ENCODE assay signal across 8 cellular contexts in the genomic region with DNA sequence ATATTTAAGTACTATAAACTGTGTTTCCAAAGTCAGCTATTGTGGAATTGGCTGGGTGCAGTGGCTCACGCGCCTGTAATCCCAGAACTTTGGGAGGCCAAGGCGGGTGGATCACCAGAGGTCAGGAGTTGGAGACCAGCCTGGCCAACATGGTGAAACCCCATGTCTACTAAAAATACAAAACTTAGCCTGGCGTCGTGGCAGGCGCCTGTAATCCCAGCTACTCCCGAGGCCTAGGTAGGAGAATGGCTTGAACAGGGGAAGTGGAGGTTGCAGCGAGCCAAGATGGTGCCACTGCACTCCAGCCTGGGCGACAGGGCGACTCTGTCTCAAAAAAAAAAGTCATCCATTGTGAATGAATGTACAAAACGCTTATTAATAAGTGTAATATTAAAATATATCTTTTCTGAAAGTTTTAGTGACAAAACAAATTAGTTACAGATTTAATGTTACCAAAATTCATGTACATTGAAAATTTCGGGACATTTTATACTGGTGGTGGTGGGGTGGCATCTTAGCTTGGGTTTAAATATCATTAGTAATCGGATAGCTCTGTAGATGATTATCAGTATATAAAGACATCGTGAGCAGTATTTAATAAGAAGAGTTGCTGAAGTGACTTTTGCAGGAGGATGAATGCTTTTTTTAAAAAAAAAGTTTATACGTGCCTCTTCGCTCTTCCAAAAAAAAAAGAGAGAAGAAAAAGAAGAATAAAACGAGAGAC. TPM values are rescaled to one million over a fixed set of nuclear protein-coding genes. Genes with fewer than 3 reads are reported as not detected.
A peak's percentile ranks its signal among the peaks of the same experiment; 100 is the strongest.
DNase-seq lines count a peak whose midpoint lies in the region; ATAC-seq, FAIRE-seq and TF ChIP-seq lines count a peak whose summit lies in the region.

No MANE protein-coding gene starts in this region.

- ATAC-seq in HG03432 (IDR thresholded peaks at IDR 0.05; ENCODE audit: unreplicated experiment): peak; percentile 6

- peak overlapping the region; percentile 93 to 96 for H3K27ac ChIP-seq in right atrium auricular region
- peak overlapping the region; percentile 97 for H3K27ac ChIP-seq in mesodermal cell (ENCODE audit: low read depth, low read length, severe bottlenecking)

- FAIRE-seq in GM12892 (lab: Jason Lieb, UNC): no peak

- in situ Hi-C loops in astrocyte of the cerebellum (cut with HindIII; ENCODE audit: low sequenced_read_pairs): no loop called here

- H3K36me3 ChIP-seq in right atrium auricular region (peaks cover 23% of the 10 kb centered on the region), mesodermal cell (ENCODE audit: control insufficient read depth, insufficient read depth, low read length) (peaks cover 36% of the 10 kb centered on the region)

- TF ChIP-seq CTCF in right atrium auricular region (IDR thresholded peaks at IDR 0.05): no peak
- TF ChIP-seq CTCF in astrocyte of the cerebellum (IDR thresholded peaks at IDR 0.05; ENCODE audit: low read depth, low read length, missing control alignments): no peak

- DNase-seq in right atrium auricular region (ENCODE audit: low spot score): no peak
- no peak for DNase-seq in cardiac septum (ENCODE audit: low spot score)
- no peak for DNase-seq in astrocyte of the cerebellum (ENCODE audit: low read depth)
- DNase-seq in GM12892 (ENCODE audit: insufficient read length): no peak
- DNase-seq in SKM-1 treated with dmso at 0.1 percent for 144 hours (lab: John Stamatoyannopoulos, UW; ENCODE audit: unreplicated experiment): no peak
- no peak for DNase-seq in cortex of kidney (lab: John Stamatoyannopoulos, UW)

- H3K9me3 ChIP-seq in right atrium auricular region (no peaks in the 10 kb centered on the region), mesodermal cell (ENCODE audit: control insufficient read depth, low read length) (no peaks in the 10 kb centered on the region)

- H3K4me1 ChIP-seq in right atrium auricular region (peaks cover 0 to 45% of the 10 kb centered on the region in 2 donors), mesodermal cell (ENCODE audit: control insufficient read depth, insufficient read depth, low read length, poor library complexity, severe bottlenecking) (peaks cover 12% of the 10 kb centered on the region)

- 32 to 56% methylated on average over 6 to 8 of the region's 17 CpGs for WGBS in mesodermal cell (ENCODE audit: insufficient coverage in 2 of 2), 2 experiments

- H3K27me3 ChIP-seq in right atrium auricular region: no peaks in the 10 kb centered on the region

- intact Hi-C loops in cardiac septum (cut with DNase I): loop anchor here (1.0 to 10.0 kb wide), 3 partner anchors 15 to 192 kb away; partner anchors contain the start of genes ANKRD13C, CTH and LRRC40

- no peak for TF ChIP-seq POLR2A in GM12892 (IDR thresholded peaks at IDR 0.05; ENCODE audit: low read depth, low read length)

- H3K4me3 ChIP-seq in right atrium auricular region (peak overlapping the region; percentile 70 to 75), astrocyte of the cerebellum (ENCODE audit: low read depth, low read length) (peak overlapping the region; percentile 71), mesodermal cell (ENCODE audit: extremely low read depth, insufficient read depth, low read length, poor library complexity, severe bottlenecking) (peak overlapping the region; percentile 75)

RNA-seq across cellular contexts. Expression of gene SRSF11, which starts 0.5 kb away (rescaled TPM):
- total RNA-seq in right atrium auricular region: 10 to 100 TPM; 38.4 to 47.9 TPM
- total RNA-seq in cardiac septum: 64.8 TPM
- 190 TPM for polyA plus RNA-seq in mesodermal cell (2013, experiment 1 of 2)
- 197 TPM for polyA plus RNA-seq in mesodermal cell (2013, experiment 2 of 2)
- polyA plus RNA-seq in GM12892 (2012; ENCODE audit: missing spikeins): 156 TPM

RNA-seq across cellular contexts. Expression of gene LRRC40, which starts 15.3 kb away (rescaled TPM):
- total RNA-seq in right atrium auricular region (10 to 100 TPM in 1 of 2 donors, 1 to 10 TPM in 1; 8.1 to 14.5 TPM), cardiac septum (10.6 TPM)
- polyA plus RNA-seq in mesodermal cell (2013, experiment 1 of 2): 29.3 TPM
- 34.4 TPM for polyA plus RNA-seq in mesodermal cell (2013, experiment 2 of 2)
- 20.7 TPM for polyA plus RNA-seq in GM12892 (2012; ENCODE audit: missing spikeins)
